Comparison of ENCODE assay signal across 16 cellular contexts in the genomic region with DNA sequence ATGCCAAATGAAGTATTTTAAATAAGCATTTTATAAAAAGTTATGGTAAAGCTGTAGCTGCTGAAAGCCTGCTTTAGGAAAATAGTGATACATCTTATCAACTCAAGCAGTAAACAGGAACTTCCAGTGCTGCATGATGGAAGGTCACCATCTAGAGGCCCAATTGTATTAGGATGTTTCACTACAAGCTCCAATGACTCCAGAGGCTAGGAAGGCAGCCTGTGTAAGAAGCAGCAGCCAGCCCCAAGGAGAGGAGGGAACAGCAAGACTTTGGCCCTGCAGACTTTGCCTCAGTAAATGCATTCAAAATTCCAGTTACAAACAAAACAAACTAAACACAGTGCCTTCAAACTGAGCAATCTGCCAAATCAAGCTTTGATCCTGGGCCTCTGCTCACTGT. TPM values are rescaled to one million over a fixed set of nuclear protein-coding genes. Genes with fewer than 3 reads are reported as not detected.
DNase-seq lines count a peak whose midpoint lies in the region; ATAC-seq and TF ChIP-seq lines count a peak whose summit lies in the region.
"Had no signal": no experiment of that assay in that cellular context is flagged by ENCODE, and none has a peak within 500 bp of the region (broad histone marks: within the 10 kb centered on the region; RNA-seq: fewer than 3 reads in every experiment).

No MANE protein-coding gene starts in this region.

- H4K91ac ChIP-seq in H9 (ENCODE audit: insufficient read length, low read depth, low read length) = no peak overlapping the region

- no peaks in the 10 kb centered on the region for H3K4me1 Mint-ChIP-seq in H9
- H3K4me1 Mint-ChIP-seq in T-cell = peaks cover 0 to 3% (median 0%) of the 10 kb centered on the region in 3 donors

- no peak overlapping the region for H2BK120ac ChIP-seq in H9 (ENCODE audit: low read depth, low read length, poor library complexity, severe bottlenecking)

- H3K36me3 Mint-ChIP-seq in H9 (ENCODE audit: insufficient read depth in 1 of 3, low read depth in 3 of 3) = no peaks in the 10 kb centered on the region; a peak in 2 of 7 replicates
- H3K36me3 Mint-ChIP-seq in T-cell = no peaks in the 10 kb centered on the region

- no peak overlapping the region for H2BK20ac ChIP-seq in H9 (ENCODE audit: low read depth, low read length, poor library complexity, severe bottlenecking)

- H2AK5ac ChIP-seq in H9 (ENCODE audit: insufficient read length, low read length) = no peak overlapping the region

- no peak overlapping the region for H3K56ac ChIP-seq in H9 (ENCODE audit: insufficient read length, low read depth, low read length)

- H3T11ph ChIP-seq in H9 (ENCODE audit: low read length) = no peak overlapping the region

- TF ChIP-seq CTCF in H9 (conservative IDR thresholded peaks at IDR 0.05) = peak; percentile 46; the same call in 2 of the 3 replicates

- H3K23ac ChIP-seq in H9 (ENCODE audit: insufficient read length, low read depth, low read length) = no peak overlapping the region

- in situ Hi-C loops in G401 (cut with HindIII; ENCODE audit: low sequenced_read_pairs) = no loop called here

- no peak overlapping the region for H2BK15ac ChIP-seq in H9 (ENCODE audit: low read depth, low read length)

- intact Hi-C loops in left colon (cut with DNase I, micrococcal nuclease) = no loop called here

- no peak overlapping the region for H3K4me3 ChIP-seq in BLaER1 treated with 17β-estradiol and CSF1 and Interleukin-3, amounts not matched to agents 10 nM and 100 nM

- H3K4ac ChIP-seq in H9 (ENCODE audit: low read depth, low read length) = no peak overlapping the region

- DNase-seq in H9 (no peak), SW480 (ENCODE audit: low spot score) (peak; percentile 6), left colon (no peak), G401 (ENCODE audit: low spot score) (no peak), T-cell (no peak), GM19238 (ENCODE audit: insufficient read length, low spot score) (no peak)
- DNase-seq: CD4-positive, alpha-beta T cell; foreskin fibroblast; kidney glomerular epithelial cell; NCI-H1436; NCI-H82; stimulated activated CD4-positive, alpha-beta T cell treated with anti-CD3 and anti-CD28 coated beads, Interleukin-2, amount 100 ng/mL, for 24 hours; stimulated activated naive CD4-positive, alpha-beta T cell had no signal

- H4K20me1 ChIP-seq in BLaER1 treated with 17β-estradiol and CSF1 and Interleukin-3, amounts not matched to agents 10 nM and 100 nM = no peaks in the 10 kb centered on the region
- no peaks in the 10 kb centered on the region for H4K20me1 ChIP-seq in H9 (ENCODE audit: control insufficient read depth, insufficient read depth, insufficient read length)

- H3K27me3 Mint-ChIP-seq in H9 (ENCODE audit: low read depth) = no peaks in the 10 kb centered on the region
- H3K27me3 Mint-ChIP-seq in T-cell = peaks cover 0 to 11% of the 10 kb centered on the region in 2 donors
- H3K27me3 Mint-ChIP-seq: activated naive CD8-positive, alpha-beta T cell; CD4-positive, alpha-beta T cell had no signal

- H2BK12ac ChIP-seq in H9 (ENCODE audit: insufficient read length, low read depth, low read length) = no peak overlapping the region

- H3K18ac ChIP-seq in H9 (ENCODE audit: insufficient read length, low read depth, low read length) = no peak overlapping the region

- H3K9ac ChIP-seq in BLaER1 treated with 17β-estradiol and CSF1 and Interleukin-3, amounts not matched to agents 10 nM and 100 nM = peak overlapping the region in 2 of 11 experiments; percentile 13 to 16; a peak in 2 of 22 replicates
- no peak overlapping the region for H3K9ac ChIP-seq in H9 (ENCODE audit: extremely low read depth, insufficient read length, low read length)

- H3K27ac Mint-ChIP-seq in H9 = no peak overlapping the region
- H3K27ac Mint-ChIP-seq in T-cell = no peak overlapping the region
- H3K27ac Mint-ChIP-seq: activated naive CD8-positive, alpha-beta T cell; CD4-positive, alpha-beta T cell had no signal

- H3K23me2 ChIP-seq in H9 (ENCODE audit: insufficient read length, low read depth, low read length, poor library complexity, severe bottlenecking) = no peaks in the 10 kb centered on the region

- H3K14ac ChIP-seq in H9 (ENCODE audit: insufficient read depth, low read length) = no peak overlapping the region

- POLR2A ChIA-PET in T-cell (lab: Charles Lee) = interaction anchor here in 1 of 2 donors (0.7 kb wide), 1 partner anchor 28 kb away, joined by 4 read pairs; no protein-coding TSS in a partner anchor

- no peak overlapping the region for H4K5ac ChIP-seq in H9 (ENCODE audit: insufficient read length, low read depth, low read length)

- no peak overlapping the region for H3K4me3 Mint-ChIP-seq in H9
- no peak overlapping the region for H3K4me3 Mint-ChIP-seq in T-cell
- H3K4me3 Mint-ChIP-seq: activated naive CD8-positive, alpha-beta T cell; CD4-positive, alpha-beta T cell had no signal

- H4K8ac ChIP-seq in H9 (replicated peaks; ENCODE audit: insufficient read length, low read depth, low read length) = no peak overlapping the region

- no peak overlapping the region for H2BK5ac ChIP-seq in H9 (ENCODE audit: insufficient read length, low read length)

- H3K36me3 ChIP-seq in BLaER1 treated with 17β-estradiol and CSF1 and Interleukin-3, amounts not matched to agents 10 nM and 100 nM = no peaks in the 10 kb centered on the region

- no peaks in the 10 kb centered on the region; the same call in 1 of the 2 replicates for H3K79me2 ChIP-seq in H9 (ENCODE audit: insufficient read depth, low read length)

- H3K27me3 ChIP-seq in BLaER1 treated with 17β-estradiol and CSF1 and Interleukin-3, amounts not matched to agents 10 nM and 100 nM = no peaks in the 10 kb centered on the region
- no peaks in the 10 kb centered on the region for H3K27me3 ChIP-seq in H9 (ENCODE audit: insufficient read depth, low read length)

- H3K27ac ChIP-seq in BLaER1 treated with 17β-estradiol and CSF1 and Interleukin-3, amounts not matched to agents 10 nM and 100 nM = peak overlapping the region in 8 of 11 experiments; percentile 15 to 92 (median 34); a peak in 7 of 22 replicates
- H3K27ac ChIP-seq in H9 (ENCODE audit: insufficient read length, low read depth, low read length) = no peak overlapping the region

- peak overlapping the region; percentile 42 to 93 (median 87) for H3K4me2 ChIP-seq in BLaER1 treated with 17β-estradiol and CSF1 and Interleukin-3, amounts not matched to agents 10 nM and 100 nM
- no peak overlapping the region for H3K4me2 ChIP-seq in H9 (ENCODE audit: insufficient read depth, insufficient read length, low read length)

- H3K9me3 Mint-ChIP-seq in H9 (peaks cover 0 to 3% of the 10 kb centered on the region in 2 experiments; a peak in 1 of 5 replicates), T-cell (peaks cover 0 to 3% (median 3%) of the 10 kb centered on the region in 3 donors)
- H3K9me3 Mint-ChIP-seq: CD4-positive, alpha-beta T cell had no signal

- peak; percentile 63 for ATAC-seq in left colon
- ATAC-seq in HG03469 (IDR thresholded peaks at IDR 0.05; ENCODE audit: unreplicated experiment) = no peak
- no peak for ATAC-seq in T-cell (replicated peaks in 1 of 4)

- no peaks in the 10 kb centered on the region for H3K79me1 ChIP-seq in H9 (ENCODE audit: insufficient read depth, low read depth, low read length, poor library complexity, severe bottlenecking)

- H3K9me3 ChIP-seq in BLaER1 treated with 17β-estradiol and CSF1 and Interleukin-3, amounts not matched to agents 10 nM and 100 nM (replicated peaks in 1 of 11) = peaks cover 0 to 4% (median 0%) of the 10 kb centered on the region in 11 experiments; a peak in 4 of 22 replicates
- H3K9me3 ChIP-seq in H9 (ENCODE audit: control insufficient read depth, low read depth, low read length) = no peaks in the 10 kb centered on the region

- H3K4me1 ChIP-seq in BLaER1 treated with 17β-estradiol and CSF1 and Interleukin-3, amounts not matched to agents 10 nM and 100 nM = peaks cover 57 to 81% (median 68%) of the 10 kb centered on the region in 10 experiments
- no peaks in the 10 kb centered on the region for H3K4me1 ChIP-seq in H9 (ENCODE audit: insufficient read depth, low read length)

- CTCF ChIA-PET in T-cell (lab: Charles Lee) = no interaction called here

- H2AFZ ChIP-seq in H9 (ENCODE audit: low read length) = no peak overlapping the region

RNA-seq across cellular contexts. Expression of a gene that starts 32.1 kb away (rescaled TPM):
- total RNA-seq in H9 (2021) = 0.68 and 1.1 TPM in 2 replicates
- 10 to 100 TPM; 27.6 to 27.7 TPM for total RNA-seq in left colon
- total RNA-seq in G401 (2014; rRNA removed; shearing (Covaris generic)) = not detected in 2 replicates
- total RNA-seq in T-cell = under 1 TPM in 2 of 5 donors, not detected in 3; 0.16 TPM
- total RNA-seq: CD4-positive, alpha-beta T cell had no signal

Comparison
In these comparisons a context has a peak if more than half of its experiments do, and no peak if none do; other contexts are left out.
1. RNA of a gene that starts 32.1 kb away (total RNA-seq): 27.6 to 27.7 TPM in left colon; 0.68 to 1.1 TPM in H9, 0.16 TPM in T-cell and not detected in G401; every median in the first group is over 10 times any median in the second.